In the genomic region with DNA sequence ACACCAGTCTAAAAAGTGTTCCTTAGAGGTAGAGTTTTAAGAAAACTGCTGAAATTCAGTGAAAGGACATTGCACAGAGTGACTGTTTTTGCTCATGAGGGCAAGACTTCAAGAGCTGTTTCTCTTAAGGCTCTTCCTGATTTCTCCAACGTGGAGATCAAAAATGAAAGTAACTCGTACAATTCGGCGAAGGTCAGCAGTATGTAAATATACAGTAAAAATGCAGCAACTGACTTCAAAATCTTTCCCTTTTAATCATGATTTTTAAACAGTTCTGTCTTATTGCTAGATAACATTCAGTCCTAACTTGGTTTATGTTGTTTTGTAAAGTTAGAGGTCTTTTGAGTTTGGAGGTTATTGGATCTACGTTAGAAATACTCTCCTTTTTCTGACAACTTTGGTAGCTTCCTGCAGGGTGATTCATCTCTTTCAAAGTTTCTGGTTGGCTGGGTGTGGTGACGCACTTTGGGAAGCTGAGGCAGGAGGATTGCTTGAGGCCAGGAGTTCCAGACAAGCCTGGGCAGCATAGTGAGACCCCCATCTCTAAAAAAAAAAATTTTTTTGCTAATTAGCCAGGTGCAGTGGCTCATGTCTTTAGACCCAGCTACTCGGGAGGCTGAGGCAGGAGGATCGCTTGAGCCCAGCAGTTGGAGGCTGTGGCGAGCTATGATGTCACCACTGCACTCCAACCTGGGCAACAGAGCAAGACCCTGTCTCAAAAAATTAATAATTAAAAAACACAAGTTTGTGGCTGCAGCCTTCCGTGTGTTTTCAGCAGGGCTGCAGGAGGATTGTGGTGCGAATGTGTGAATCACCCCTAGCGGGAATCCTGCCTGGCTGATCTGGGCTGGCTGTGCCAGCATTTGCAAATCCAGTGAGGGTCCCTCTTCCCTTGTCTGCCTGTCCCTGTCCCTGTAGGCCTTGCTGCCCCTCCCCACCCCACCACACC, we compare ENCODE assay signal across 8 cellular contexts.
DNase-seq lines count a peak whose midpoint lies in the region; ATAC-seq and TF ChIP-seq lines count a peak whose summit lies in the region.

No MANE protein-coding gene starts in this region.

- H3K27ac ChIP-seq in angular gyrus (ENCODE audit: low read depth, low read length) (peak overlapping the region; percentile 97), substantia nigra (ENCODE audit: low read depth, low read length, poor library complexity, severe bottlenecking) (peak overlapping the region; percentile 97)

- DNase-seq in NB4 (ENCODE audit: low read depth) (peak; percentile 38), kidney tubule cell (ENCODE audit: low spot score) (peak; percentile 87), substantia nigra (lab: John Stamatoyannopoulos, UW) (no peak), NCI-H510A treated with DMSO at 0.1 percent for 48 hours (lab: John Stamatoyannopoulos, UW) (no peak)

- H3K4me3 ChIP-seq in GM08714 (ENCODE audit: low read length): peak overlapping the region; percentile 40; the same call in 1 of the 2 replicates
- H3K4me3 ChIP-seq in NB4 (ENCODE audit: low read depth, low read length): no peak overlapping the region

- no peak for TF ChIP-seq POLR2A in NB4 (IDR thresholded peaks at IDR 0.05; ENCODE audit: extremely low read depth, insufficient read length)

- TF ChIP-seq CTCF in NB4 (IDR thresholded peaks at IDR 0.05; ENCODE audit: low read depth, low read length): no peak

- ATAC-seq in GM21360 (IDR thresholded peaks at IDR 0.05; ENCODE audit: unreplicated experiment): no peak
- ATAC-seq in HG03025 (IDR thresholded peaks at IDR 0.05; ENCODE audit: low FRiP score, unreplicated experiment): no peak

Comparison
In these comparisons a context has a peak if more than half of its experiments do, and no peak if none do; other contexts are left out.
1. DNase-seq: peak in NB4 (single experiment) and kidney tubule cell (single experiment); none in substantia nigra (0 of 49) and NCI-H510A treated with DMSO at 0.1 percent for 48 hours (single experiment).